Comparison of ENCODE assay signal across 19 cellular contexts in genomic region chr9:134692573-134692860, GRCh38. TPM values are rescaled to one million over a fixed set of nuclear protein-coding genes. Genes with fewer than 3 reads are reported as not detected.
DNase-seq lines count a peak whose midpoint lies in the region; ATAC-seq and TF ChIP-seq lines count a peak whose summit lies in the region.
"Had no signal": no experiment of that assay in that cellular context is flagged by ENCODE, and none has a peak within 500 bp of the region (broad histone marks: within the 10 kb centered on the region; RNA-seq: fewer than 3 reads in every experiment).

No MANE protein-coding gene starts in this region.

- H3K4me2 ChIP-seq in Loucy (ENCODE audit: low read depth, low read length, poor library complexity, severe bottlenecking) (peak overlapping the region; percentile 65), Karpas-422 (ENCODE audit: low read depth, low read length, poor library complexity, severe bottlenecking) (no peak overlapping the region)

- ATAC-seq in activated CD8-positive, alpha-beta T cell treated with anti-CD3 and anti-CD28 coated beads, Interleukin-2, amount 10 ng/mL, durations not matched to agents 7 days and 5 days = no peak
- no peak for ATAC-seq in activated CD8-positive, alpha-beta T cell treated with anti-CD3 and anti-CD28 coated beads for 36 hours
- no peak for ATAC-seq in GM18868 (IDR thresholded peaks at IDR 0.05; ENCODE audit: unreplicated experiment)
- ATAC-seq: PC-3 had no signal

- H4K20me1 ChIP-seq in Loucy (ENCODE audit: insufficient read depth, low read length, poor library complexity, severe bottlenecking) = no peaks in the 10 kb centered on the region
- H4K20me1 ChIP-seq in Karpas-422 (ENCODE audit: insufficient read depth, low read depth, low read length) = no peaks in the 10 kb centered on the region; the same call in 1 of the 2 replicates

- H3K4me1 Mint-ChIP-seq in activated CD8-positive, alpha-beta T cell treated with anti-CD3 and anti-CD28 coated beads, Interleukin-2, amount 10 ng/mL, durations not matched to agents 7 days and 5 days (ENCODE audit: low read depth) = peaks cover 8% of the 10 kb centered on the region
- peaks cover 5% of the 10 kb centered on the region for H3K4me1 Mint-ChIP-seq in activated CD8-positive, alpha-beta T cell treated with anti-CD3 and anti-CD28 coated beads for 36 hours (ENCODE audit: low read depth)
- H3K4me1 Mint-ChIP-seq in nephron progenitor cell = peaks cover 29% of the 10 kb centered on the region

- no peaks in the 10 kb centered on the region for H3K36me3 ChIP-seq in Loucy (ENCODE audit: insufficient read depth, low read length)
- H3K36me3 ChIP-seq in stomach = peaks cover 0 to 14% (median 2%) of the 10 kb centered on the region in 4 donors
- no peaks in the 10 kb centered on the region for H3K36me3 ChIP-seq in Karpas-422 (ENCODE audit: insufficient read depth, low read length)

- H3K4me1 ChIP-seq in Loucy (ENCODE audit: insufficient read depth, low read length, poor library complexity, severe bottlenecking) = peaks cover 38% of the 10 kb centered on the region
- H3K4me1 ChIP-seq in stomach = peaks cover 6 to 35% (median 20%) of the 10 kb centered on the region in 4 donors
- no peaks in the 10 kb centered on the region for H3K4me1 ChIP-seq in Karpas-422 (ENCODE audit: low read length)

- H3K27me3 ChIP-seq in Loucy (ENCODE audit: insufficient read depth, low read length, poor library complexity, severe bottlenecking) = no peaks in the 10 kb centered on the region
- peaks cover 0 to 5% (median 0%) of the 10 kb centered on the region in 3 donors for H3K27me3 ChIP-seq in stomach
- no peaks in the 10 kb centered on the region for H3K27me3 ChIP-seq in Karpas-422 (ENCODE audit: low read length)
- H3K27me3 ChIP-seq: SJSA1 had no signal

- no peaks in the 10 kb centered on the region; the same call in 1 of the 2 replicates for H3F3A ChIP-seq in Loucy (ENCODE audit: low read depth)

- H3K27ac ChIP-seq in stomach (peak overlapping the region in 3 of 5 donors; percentile 58 to 63 (median 59)), Karpas-422 (ENCODE audit: low read length) (no peak overlapping the region)
- H3K27ac ChIP-seq: 22Rv1, SJSA1 had no signal

- H3K4me3 Mint-ChIP-seq in activated CD8-positive, alpha-beta T cell treated with anti-CD3 and anti-CD28 coated beads, Interleukin-2, amount 10 ng/mL, durations not matched to agents 7 days and 5 days = no peak overlapping the region
- no peak overlapping the region for H3K4me3 Mint-ChIP-seq in activated CD8-positive, alpha-beta T cell treated with anti-CD3 and anti-CD28 coated beads for 36 hours
- H3K4me3 Mint-ChIP-seq in nephron progenitor cell = no peak overlapping the region
- H3K4me3 Mint-ChIP-seq: CD4-positive, CD25-positive, alpha-beta regulatory T cell had no signal

- H3K9me2 ChIP-seq in Loucy (replicated peaks; ENCODE audit: low read depth, low read length) = no peaks in the 10 kb centered on the region
- H3K9me2 ChIP-seq in Karpas-422 (replicated peaks; ENCODE audit: insufficient read depth, low read length) = no peaks in the 10 kb centered on the region

- no peak for TF ChIP-seq EP300 in stomach (IDR thresholded peaks at IDR 0.05)

- H3K36me3 Mint-ChIP-seq in activated CD8-positive, alpha-beta T cell treated with anti-CD3 and anti-CD28 coated beads, Interleukin-2, amount 10 ng/mL, durations not matched to agents 7 days and 5 days (ENCODE audit: low read depth) = no peaks in the 10 kb centered on the region
- no peaks in the 10 kb centered on the region for H3K36me3 Mint-ChIP-seq in activated CD8-positive, alpha-beta T cell treated with anti-CD3 and anti-CD28 coated beads for 36 hours (ENCODE audit: low read depth)
- no peaks in the 10 kb centered on the region for H3K36me3 Mint-ChIP-seq in nephron progenitor cell (ENCODE audit: low read depth)
- H3K36me3 Mint-ChIP-seq: CD4-positive, CD25-positive, alpha-beta regulatory T cell had no signal

- H3K9me3 Mint-ChIP-seq in activated CD8-positive, alpha-beta T cell treated with anti-CD3 and anti-CD28 coated beads, Interleukin-2, amount 10 ng/mL, durations not matched to agents 7 days and 5 days (ENCODE audit: insufficient read depth) = no peaks in the 10 kb centered on the region
- no peaks in the 10 kb centered on the region for H3K9me3 Mint-ChIP-seq in activated CD8-positive, alpha-beta T cell treated with anti-CD3 and anti-CD28 coated beads for 36 hours
- H3K9me3 Mint-ChIP-seq in nephron progenitor cell = no peaks in the 10 kb centered on the region
- H3K9me3 Mint-ChIP-seq: CD4-positive, CD25-positive, alpha-beta regulatory T cell had no signal

- CTCF ChIA-PET in activated CD8-positive, alpha-beta T cell treated with anti-CD3 and anti-CD28 coated beads, Interleukin-2, amount 10 ng/mL, durations not matched to agents 7 days and 5 days (lab: Charles Lee) = no interaction called here
- CTCF ChIA-PET in activated CD8-positive, alpha-beta T cell treated with anti-CD3 and anti-CD28 coated beads for 36 hours (lab: Charles Lee) = interaction anchor here (1.0 kb wide), 1 partner anchor 243 kb away, joined by 3 read pairs; no protein-coding TSS in a partner anchor

- no peak for TF ChIP-seq POLR2A in stomach (IDR thresholded peaks at IDR 0.05)

- H3K4me3 ChIP-seq in Loucy (ENCODE audit: low read length, poor library complexity, severe bottlenecking) (peak overlapping the region; percentile 24), stomach (no peak overlapping the region), Karpas-422 (ENCODE audit: low read length) (no peak overlapping the region)
- H3K4me3 ChIP-seq: SJSA1 had no signal

- H3K79me2 ChIP-seq in Loucy (ENCODE audit: insufficient read depth, low read length) = no peaks in the 10 kb centered on the region
- no peaks in the 10 kb centered on the region for H3K79me2 ChIP-seq in Karpas-422 (ENCODE audit: low read length)

- 68 to 79% (median 75%) methylated on average over 4 to 6 of the region's 6 CpGs for WGBS in stomach, 5 donors

- H2AFZ ChIP-seq in Loucy (ENCODE audit: low read length) = no peak overlapping the region
- no peak overlapping the region for H2AFZ ChIP-seq in Karpas-422 (ENCODE audit: low read length)

- intact Hi-C loops in activated CD8-positive, alpha-beta T cell treated with anti-CD3 and anti-CD28 coated beads for 36 hours (cut with micrococcal nuclease) = no loop called here
- intact Hi-C loops in stomach (cut with DNase I; ENCODE audit: low total_unique reads) = no loop called here

- peaks cover 3% of the 10 kb centered on the region for H3K27me3 Mint-ChIP-seq in activated CD8-positive, alpha-beta T cell treated with anti-CD3 and anti-CD28 coated beads, Interleukin-2, amount 10 ng/mL, durations not matched to agents 7 days and 5 days (ENCODE audit: low read depth)
- peaks cover 1% of the 10 kb centered on the region for H3K27me3 Mint-ChIP-seq in activated CD8-positive, alpha-beta T cell treated with anti-CD3 and anti-CD28 coated beads for 36 hours
- H3K27me3 Mint-ChIP-seq in nephron progenitor cell (ENCODE audit: low read depth, poor library complexity) = no peaks in the 10 kb centered on the region
- H3K27me3 Mint-ChIP-seq: CD4-positive, CD25-positive, alpha-beta regulatory T cell had no signal

- H3K9ac ChIP-seq in Loucy (ENCODE audit: low read depth, low read length, poor library complexity, severe bottlenecking) (peak overlapping the region; percentile 66), Karpas-422 (ENCODE audit: low read length) (no peak overlapping the region)

- H3K9me3 ChIP-seq in Loucy (ENCODE audit: insufficient read depth, low read depth, low read length) = no peaks in the 10 kb centered on the region
- H3K9me3 ChIP-seq in stomach = no peaks in the 10 kb centered on the region
- no peaks in the 10 kb centered on the region for H3K9me3 ChIP-seq in Karpas-422 (ENCODE audit: low read length)
- H3K9me3 ChIP-seq: SJSA1 had no signal

- H3K27ac Mint-ChIP-seq in activated CD8-positive, alpha-beta T cell treated with anti-CD3 and anti-CD28 coated beads, Interleukin-2, amount 10 ng/mL, durations not matched to agents 7 days and 5 days = peak overlapping the region; percentile 6
- no peak overlapping the region for H3K27ac Mint-ChIP-seq in activated CD8-positive, alpha-beta T cell treated with anti-CD3 and anti-CD28 coated beads for 36 hours
- peak overlapping the region; percentile 32 for H3K27ac Mint-ChIP-seq in nephron progenitor cell

- no peak for TF ChIP-seq CTCF in activated CD8-positive, alpha-beta T cell treated with anti-CD3 and anti-CD28 coated beads for 36 hours (IDR thresholded peaks at IDR 0.05)
- TF ChIP-seq CTCF in Loucy (conservative IDR thresholded peaks at IDR 0.05; ENCODE audit: low read length) = no peak
- TF ChIP-seq CTCF in nephron progenitor cell (IDR thresholded peaks at IDR 0.05) = no peak
- no peak for TF ChIP-seq CTCF in stomach (IDR thresholded peaks at IDR 0.05)

- DNase-seq in activated CD8-positive, alpha-beta T cell treated with anti-CD3 and anti-CD28 coated beads, Interleukin-2, amount 10 ng/mL, durations not matched to agents 7 days and 5 days = no peak
- DNase-seq in activated CD8-positive, alpha-beta T cell treated with anti-CD3 and anti-CD28 coated beads for 36 hours = no peak
- DNase-seq in nephron progenitor cell (no peak), stomach (no peak), anterior cingulate cortex (lab: John Stamatoyannopoulos, UW) (no peak), Karpas-422 (no peak)
- DNase-seq: H7; MM.1S; NCI-H2029 treated with DMSO at 0.1 percent for 48 hours; NCI-H446 treated with DMSO at 0.1 percent for 48 hours; NCI-H526; NCI-H82; NK-92 treated with Interleukin-12 subunit alpha and Interleukin-12 subunit beta, amount 100 ng/mL, for 24 hours; PC-3 had no signal

- POLR2A ChIA-PET in activated CD8-positive, alpha-beta T cell treated with anti-CD3 and anti-CD28 coated beads, Interleukin-2, amount 10 ng/mL, durations not matched to agents 7 days and 5 days (lab: Charles Lee) = no interaction called here
- POLR2A ChIA-PET in activated CD8-positive, alpha-beta T cell treated with anti-CD3 and anti-CD28 coated beads for 36 hours (lab: Charles Lee) = no interaction called here

RNA-seq across cellular contexts. Expression of gene COL5A1, which starts 50.9 kb away (rescaled TPM):
- under 1 TPM; 0.05 to 0.08 TPM for total RNA-seq in activated CD8-positive, alpha-beta T cell treated with anti-CD3 and anti-CD28 coated beads, Interleukin-2, amount 10 ng/mL, durations not matched to agents 7 days and 5 days
- total RNA-seq in activated CD8-positive, alpha-beta T cell treated with anti-CD3 and anti-CD28 coated beads for 36 hours = under 1 TPM; 0.29 to 0.34 TPM
- 100 to 1,000 TPM in 2 of 5 donors, 10 to 100 TPM in 3; 17.5 to 205 (median 48.2) TPM for total RNA-seq in stomach
- 10 to 100 TPM in 2 of 3 donors, 1 to 10 TPM in 1; 7.3 to 17.4 (median 17.3) TPM for polyA plus RNA-seq in stomach
- total RNA-seq in Karpas-422 (2014; rRNA removed; shearing (Covaris generic); ENCODE audit: low replicate concordance) = under 0.01 TPM in 1 of 2 replicates, not detected in the other

Comparison
In these comparisons a context has a peak if more than half of its experiments do, and no peak if none do; other contexts are left out.
1. RNA of gene COL5A1, which starts 50.9 kb away (total RNA-seq): 17.5 to 205 TPM in stomach; 0.29 to 0.34 TPM in activated CD8-positive, alpha-beta T cell treated with anti-CD3 and anti-CD28 coated beads for 36 hours, 0.05 to 0.08 TPM in activated CD8-positive, alpha-beta T cell treated with anti-CD3 and anti-CD28 coated beads, Interleukin-2, amount 10 ng/mL, durations not matched to agents 7 days and 5 days and under 0.01 TPM in Karpas-422; every median in the first group is over 10 times any median in the second.